Comparison of ENCODE assay signal across 25 cellular contexts in the genomic region with DNA sequence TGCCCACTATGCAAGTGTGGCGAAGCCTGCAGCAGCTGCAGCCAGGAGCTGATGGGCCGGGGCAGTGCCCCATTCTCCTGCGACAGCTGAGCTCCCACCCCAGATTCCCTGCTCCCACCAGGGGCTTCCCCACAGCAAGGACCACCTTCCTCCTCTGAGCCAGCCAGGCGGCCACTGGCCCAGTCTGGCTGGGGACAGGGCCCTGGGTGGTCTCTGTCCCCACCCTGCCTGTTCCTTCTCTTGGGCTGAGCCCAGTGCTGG. TPM values are rescaled to one million over a fixed set of nuclear protein-coding genes. Genes with fewer than 3 reads are reported as not detected.
"Had no signal": no experiment of that assay in that cellular context is flagged by ENCODE, and none has a peak within 500 bp of the region (broad histone marks: within the 10 kb centered on the region; RNA-seq: fewer than 3 reads in every experiment).

No MANE protein-coding gene starts in this region.

- H3K9me3 Mint-ChIP-seq: mesothelial cell of epicardium; natural killer cell; nephron progenitor cell; stimulated activated naive B cell treated with anti-CD40 and anti-IgM and Interleukin-4, amounts not matched to agents 10 μg/mL and 1 μg/mL and 100 μg/mL, for 72 hours had no signal

- H3K9me3 ChIP-seq: pancreas, prostate gland, testis, thyroid gland, uterus had no signal

- FAIRE-seq: islet of Langerhans, pancreas, small intestine had no signal

- H3K36me3 Mint-ChIP-seq: immature natural killer cell; mesothelial cell of epicardium; naive B cell; natural killer cell; stimulated activated naive B cell treated with anti-CD40 and anti-IgM and Interleukin-4, amounts not matched to agents 10 μg/mL and 1 μg/mL and 100 μg/mL, for 72 hours had no signal

- H3K27me3 ChIP-seq: testis had no signal

- DNase-seq: immature natural killer cell; left ventricle myocardium inferior; mesendoderm; naive B cell; natural killer cell; nephron progenitor cell; retina; stimulated activated CD4-positive, alpha-beta T cell treated with anti-CD3 and anti-CD28 coated beads, Interleukin-1b, Interleukin-23, amount 100 ng/mL, for 48 hours; stimulated activated CD4-positive, alpha-beta T cell treated with anti-CD3 and anti-CD28 coated beads, Interleukin-4, amount 100 ng/mL, for 1 hour; stimulated activated naive B cell treated with anti-CD40 and anti-IgM and Interleukin-4, amounts not matched to agents 10 μg/mL and 1 μg/mL and 100 μg/mL, for 72 hours; stimulated activated naive CD8-positive, alpha-beta T cell treated with anti-CD3 and anti-CD28 coated beads, Interleukin-15, Interleukin-2, amounts not matched to agents 100 U/mL and 50 U/mL, for 24 hours; thyroid gland; trophoblast cell; uterus had no signal

- H3K27ac ChIP-seq: left ventricle myocardium inferior, pancreas, prostate gland, stomach, testis, thyroid gland, uterus had no signal

- H3K4me3 ChIP-seq: left ventricle myocardium inferior, lung, pancreas, prostate gland, stomach, testis, thyroid gland, uterus had no signal

- H3K27ac Mint-ChIP-seq: mesothelial cell of epicardium; natural killer cell; nephron progenitor cell; stimulated activated naive B cell treated with anti-CD40 and anti-IgM and Interleukin-4, amounts not matched to agents 10 μg/mL and 1 μg/mL and 100 μg/mL, for 72 hours had no signal

- H3K36me3 ChIP-seq: left ventricle myocardium inferior, pancreas, prostate gland, stomach, thyroid gland, uterus had no signal

- ATAC-seq: natural killer cell; right cardiac atrium; sciatic nerve; stimulated activated naive B cell treated with anti-CD40 and anti-IgM and Interleukin-4, amounts not matched to agents 10 μg/mL and 1 μg/mL and 100 μg/mL, for 72 hours; stimulated activated naive CD8-positive, alpha-beta T cell treated with anti-CD3 and anti-CD28 coated beads, Interleukin-15, Interleukin-2, amounts not matched to agents 100 U/mL and 50 U/mL, for 24 hours had no signal

RNA-seq across cellular contexts. Expression of a gene that starts 5.6 kb away (rescaled TPM):
- total RNA-seq: kidney epithelial cell, left ventricle myocardium inferior, right cardiac atrium had no signal
